9 cellular contexts compared by ENCODE assay signal in the genomic region with DNA sequence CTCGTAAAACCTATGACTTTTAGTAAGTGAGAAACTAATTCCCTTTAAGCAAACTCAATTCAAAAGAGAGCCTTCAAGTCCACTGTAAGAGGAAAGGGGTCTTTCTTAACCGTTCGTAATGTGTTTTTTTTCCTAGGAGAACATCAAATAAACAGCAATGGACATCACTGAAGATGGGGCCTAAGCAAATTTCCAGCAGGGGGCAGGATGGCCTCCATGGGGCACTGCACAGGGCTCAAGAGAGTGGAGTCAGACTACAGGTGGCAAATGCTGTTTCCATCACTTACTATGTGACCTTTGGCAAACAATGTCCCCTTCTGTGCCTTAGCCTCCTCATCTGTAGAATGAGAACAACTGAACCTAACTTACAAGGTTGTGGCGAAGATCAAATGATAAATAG.
DNase-seq lines count a peak whose midpoint lies in the region; ATAC-seq and TF ChIP-seq lines count a peak whose summit lies in the region.
"Had no signal": no experiment of that assay in that cellular context is flagged by ENCODE, and none has a peak within 500 bp of the region (broad histone marks: within the 10 kb centered on the region; RNA-seq: fewer than 3 reads in every experiment).

No MANE protein-coding gene starts in this region.

- H3K4me1 Mint-ChIP-seq in activated naive CD4-positive, alpha-beta T cell treated with anti-CD3 and anti-CD28 coated beads for 36 hours (ENCODE audit: low read depth): no peaks in the 10 kb centered on the region
- peaks cover 0 to 3% of the 10 kb centered on the region in 2 donors for H3K4me1 Mint-ChIP-seq in natural killer cell treated with Interleukin-12 subunit alpha and Interleukin-12 subunit beta and Interleukin-15 and Interleukin-18, amount 100 ng/mL, for 72 hours (ENCODE audit: low read depth in 2 of 2)

- H3K27me3 Mint-ChIP-seq in activated naive CD4-positive, alpha-beta T cell treated with anti-CD3 and anti-CD28 coated beads for 36 hours (ENCODE audit: low read depth): no peaks in the 10 kb centered on the region
- H3K27me3 Mint-ChIP-seq in natural killer cell treated with Interleukin-12 subunit alpha and Interleukin-12 subunit beta and Interleukin-15 and Interleukin-18, amount 100 ng/mL, for 72 hours: no peaks in the 10 kb centered on the region
- H3K27me3 Mint-ChIP-seq: dendritic cell treated with granulocyte-macrophage colony-stimulating factor and Interleukin-4, amounts not matched to agents 40 ng/mL and 50 ng/mL, for 4 days had no signal

- H3K4me3 ChIP-seq in Loucy (ENCODE audit: low read length, poor library complexity, severe bottlenecking) (no peak overlapping the region), thyroid gland (replicated peaks in 1 of 3) (no peak overlapping the region)

- DNase-seq in EH (ENCODE audit: low read depth) (peak; percentile 27), NCI-H2081 (lab: John Stamatoyannopoulos, UW) (no peak), thyroid gland (no peak), A172 (ENCODE audit: low spot score) (no peak), NCI-H2196 (lab: John Stamatoyannopoulos, UW; ENCODE audit: unreplicated experiment) (no peak)
- DNase-seq in activated naive CD4-positive, alpha-beta T cell treated with anti-CD3 and anti-CD28 coated beads for 36 hours: peak; percentile 54
- no peak for DNase-seq in natural killer cell treated with Interleukin-12 subunit alpha and Interleukin-12 subunit beta and Interleukin-15 and Interleukin-18, amount 100 ng/mL, for 72 hours (ENCODE audit: low spot score)

- H3K79me2 ChIP-seq in Loucy (ENCODE audit: insufficient read depth, low read length): no peaks in the 10 kb centered on the region

- CTCF ChIA-PET in activated naive CD4-positive, alpha-beta T cell treated with anti-CD3 and anti-CD28 coated beads for 36 hours (lab: Charles Lee): interaction anchor here (0.6 to 0.9 kb wide), 3 partner anchors 13 to 155 kb away, joined by 6 to 7 read pairs (median 7); no protein-coding TSS in a partner anchor

- H3K27ac Mint-ChIP-seq in activated naive CD4-positive, alpha-beta T cell treated with anti-CD3 and anti-CD28 coated beads for 36 hours: no peak overlapping the region
- no peak overlapping the region for H3K27ac Mint-ChIP-seq in natural killer cell treated with Interleukin-12 subunit alpha and Interleukin-12 subunit beta and Interleukin-15 and Interleukin-18, amount 100 ng/mL, for 72 hours
- H3K27ac Mint-ChIP-seq: dendritic cell treated with granulocyte-macrophage colony-stimulating factor and Interleukin-4, amounts not matched to agents 40 ng/mL and 50 ng/mL, for 4 days had no signal

- H4K20me1 ChIP-seq in Loucy (ENCODE audit: insufficient read depth, low read length, poor library complexity, severe bottlenecking): no peaks in the 10 kb centered on the region

- no peak overlapping the region for H3K4me2 ChIP-seq in Loucy (ENCODE audit: low read depth, low read length, poor library complexity, severe bottlenecking)

- intact Hi-C loops in activated naive CD4-positive, alpha-beta T cell treated with anti-CD3 and anti-CD28 coated beads for 36 hours (cut with micrococcal nuclease): loop anchor here (1.0 to 5.0 kb wide), 2 partner anchors 51 to 109 kb away; no protein-coding TSS in a partner anchor
- intact Hi-C loops in thyroid gland (cut with DNase I): no loop called here

- H3K36me3 ChIP-seq in Loucy (ENCODE audit: insufficient read depth, low read length): no peaks in the 10 kb centered on the region
- no peaks in the 10 kb centered on the region for H3K36me3 ChIP-seq in thyroid gland

- H3K27me3 ChIP-seq in Loucy (ENCODE audit: insufficient read depth, low read length, poor library complexity, severe bottlenecking) (no peaks in the 10 kb centered on the region), thyroid gland (no peaks in the 10 kb centered on the region)

- ATAC-seq in natural killer cell treated with Interleukin-12 subunit alpha and Interleukin-12 subunit beta and Interleukin-15 and Interleukin-18, amount 100 ng/mL, for 72 hours: peak; percentile 67 to 71

- H3K9me3 ChIP-seq in Loucy (ENCODE audit: insufficient read depth, low read depth, low read length) (no peaks in the 10 kb centered on the region), thyroid gland (no peaks in the 10 kb centered on the region)

- no peak overlapping the region for H3K9ac ChIP-seq in Loucy (ENCODE audit: low read depth, low read length, poor library complexity, severe bottlenecking)

- H3F3A ChIP-seq in Loucy (ENCODE audit: low read depth): 0 out of 2 replicates have a peak, but pooled peaks cover 3% of the 10 kb centered on the region

- H3K27ac ChIP-seq in thyroid gland: no peak overlapping the region

- H3K36me3 Mint-ChIP-seq in activated naive CD4-positive, alpha-beta T cell treated with anti-CD3 and anti-CD28 coated beads for 36 hours (ENCODE audit: low read depth): no peaks in the 10 kb centered on the region
- no peaks in the 10 kb centered on the region for H3K36me3 Mint-ChIP-seq in natural killer cell treated with Interleukin-12 subunit alpha and Interleukin-12 subunit beta and Interleukin-15 and Interleukin-18, amount 100 ng/mL, for 72 hours

- H3K9me3 Mint-ChIP-seq in activated naive CD4-positive, alpha-beta T cell treated with anti-CD3 and anti-CD28 coated beads for 36 hours: no peaks in the 10 kb centered on the region
- no peaks in the 10 kb centered on the region for H3K9me3 Mint-ChIP-seq in natural killer cell treated with Interleukin-12 subunit alpha and Interleukin-12 subunit beta and Interleukin-15 and Interleukin-18, amount 100 ng/mL, for 72 hours
- H3K9me3 Mint-ChIP-seq: dendritic cell treated with granulocyte-macrophage colony-stimulating factor and Interleukin-4, amounts not matched to agents 40 ng/mL and 50 ng/mL, for 4 days had no signal

- no peak overlapping the region for H2AFZ ChIP-seq in Loucy (ENCODE audit: low read length)

- H3K4me3 Mint-ChIP-seq in activated naive CD4-positive, alpha-beta T cell treated with anti-CD3 and anti-CD28 coated beads for 36 hours: no peak overlapping the region
- no peak overlapping the region for H3K4me3 Mint-ChIP-seq in natural killer cell treated with Interleukin-12 subunit alpha and Interleukin-12 subunit beta and Interleukin-15 and Interleukin-18, amount 100 ng/mL, for 72 hours
- H3K4me3 Mint-ChIP-seq: dendritic cell treated with granulocyte-macrophage colony-stimulating factor and Interleukin-4, amounts not matched to agents 40 ng/mL and 50 ng/mL, for 4 days had no signal

- 90 to 92% methylated on average over 4 of the region's 4 CpGs for WGBS in thyroid gland, 2 donors

- H3K9me2 ChIP-seq in Loucy (replicated peaks; ENCODE audit: low read depth, low read length): no peaks in the 10 kb centered on the region

- TF ChIP-seq POLR2A in thyroid gland (IDR thresholded peaks at IDR 0.05): no peak

- TF ChIP-seq CTCF in Loucy (conservative IDR thresholded peaks at IDR 0.05; ENCODE audit: low read length) (peak; percentile 72), thyroid gland (IDR thresholded peaks at IDR 0.05) (no peak)

- H3K4me1 ChIP-seq in Loucy (ENCODE audit: insufficient read depth, low read length, poor library complexity, severe bottlenecking) (no peaks in the 10 kb centered on the region), thyroid gland (peaks cover 9 to 12% of the 10 kb centered on the region in 2 donors)

Comparison
In these comparisons a context has a peak if more than half of its experiments do, and no peak if none do; other contexts are left out.
1. DNase-seq: peak in EH (single experiment) and activated naive CD4-positive, alpha-beta T cell treated with anti-CD3 and anti-CD28 coated beads for 36 hours (single experiment); none in natural killer cell treated with Interleukin-12 subunit alpha and Interleukin-12 subunit beta and Interleukin-15 and Interleukin-18, amount 100 ng/mL, for 72 hours (single experiment), NCI-H2081 (0 of 2), thyroid gland (0 of 2), A172 (single experiment) and NCI-H2196 (single experiment).